18 cellular contexts compared by ENCODE assay signal in genomic region chr11:19734171-19734570, GRCh38.
"Had no signal": no experiment of that assay in that cellular context is flagged by ENCODE, and none has a peak within 500 bp of the region (broad histone marks: within the 10 kb centered on the region; RNA-seq: fewer than 3 reads in every experiment).

No MANE protein-coding gene starts in this region.

- H3K4me1 Mint-ChIP-seq: activated CD4-positive, alpha-beta T cell treated with anti-CD3 and anti-CD28 coated beads, Interleukin-2, amount 10 ng/mL, durations not matched to agents 7 days and 5 days had no signal

- H3K9me3 Mint-ChIP-seq: activated CD4-positive, alpha-beta T cell treated with anti-CD3 and anti-CD28 coated beads, Interleukin-2, amount 10 ng/mL, durations not matched to agents 7 days and 5 days; activated T-cell treated with anti-CD3 and anti-CD28 coated beads, Interleukin-2, amount 50 U/mL, for 72 hours; nephron progenitor cell; stimulated activated naive CD8-positive, alpha-beta T cell treated with anti-CD3 and anti-CD28 coated beads, Interleukin-15, Interleukin-2, amounts not matched to agents 100 ng/mL and 50 ng/mL, for 24 hours had no signal

- H3K36me3 ChIP-seq: heart right ventricle, left ventricle myocardium inferior, right atrium auricular region had no signal

- H3K27me3 Mint-ChIP-seq: stimulated activated naive CD8-positive, alpha-beta T cell treated with anti-CD3 and anti-CD28 coated beads, Interleukin-15, Interleukin-2, amounts not matched to agents 100 ng/mL and 50 ng/mL, for 24 hours had no signal

- ATAC-seq: activated T-cell treated with anti-CD3 and anti-CD28 coated beads, Interleukin-2, amount 50 U/mL, for 72 hours; heart right ventricle had no signal

- H3K27me3 ChIP-seq: heart right ventricle, right atrium auricular region had no signal

- H3K27ac ChIP-seq: skin epidermis had no signal

- H3K36me3 Mint-ChIP-seq: immature natural killer cell had no signal

- H3K4me3 Mint-ChIP-seq: activated CD4-positive, alpha-beta T cell treated with anti-CD3 and anti-CD28 coated beads, Interleukin-2, amount 10 ng/mL, durations not matched to agents 7 days and 5 days; activated T-cell treated with anti-CD3 and anti-CD28 coated beads, Interleukin-2, amount 50 U/mL, for 72 hours; immature natural killer cell; nephron progenitor cell; stimulated activated naive CD8-positive, alpha-beta T cell treated with anti-CD3 and anti-CD28 coated beads, Interleukin-15, Interleukin-2, amounts not matched to agents 100 ng/mL and 50 ng/mL, for 24 hours had no signal

- H3K27ac Mint-ChIP-seq: activated CD4-positive, alpha-beta T cell treated with anti-CD3 and anti-CD28 coated beads, Interleukin-2, amount 10 ng/mL, durations not matched to agents 7 days and 5 days; activated T-cell treated with anti-CD3 and anti-CD28 coated beads, Interleukin-2, amount 50 U/mL, for 72 hours; immature natural killer cell; nephron progenitor cell; stimulated activated naive CD8-positive, alpha-beta T cell treated with anti-CD3 and anti-CD28 coated beads, Interleukin-15, Interleukin-2, amounts not matched to agents 100 ng/mL and 50 ng/mL, for 24 hours had no signal

- H3K9me3 ChIP-seq: heart right ventricle, left ventricle myocardium inferior, right atrium auricular region had no signal

- DNase-seq: activated CD4-positive, alpha-beta T cell treated with anti-CD3 and anti-CD28 coated beads, Interleukin-2, amount 10 ng/mL, durations not matched to agents 7 days and 5 days; activated CD8-positive, alpha-beta memory T cell treated with anti-CD3 and anti-CD28 coated beads, Interleukin-2, amount 50 U/mL, for 48 hours; activated effector memory CD4-positive, alpha-beta T cell treated with anti-CD3 and anti-CD28 coated beads, Interleukin-2, amount 50 U/mL, for 16 hours; activated naive CD4-positive, alpha-beta T cell treated with anti-CD3 and anti-CD28 coated beads, Interleukin-2, amount 50 U/mL, for 16 hours; activated T-cell treated with anti-CD3 and anti-CD28 coated beads, Interleukin-2, amount 50 U/mL, for 72 hours; dermis blood vessel endothelial cell; heart right ventricle; immature natural killer cell; kidney glomerular epithelial cell; left ventricle myocardium inferior; mammary epithelial cell; midbrain; nephron progenitor cell; nucleus accumbens; T1000 had no signal

- H3K4me3 ChIP-seq: heart right ventricle, left ventricle myocardium inferior, right atrium auricular region, skin epidermis had no signal
